ENCODE assay signal across 14 cellular contexts in genomic region chr5:181063514-181063913, GRCh38. TPM values are rescaled to one million over a fixed set of nuclear protein-coding genes. Genes with fewer than 3 reads are reported as not detected.
DNase-seq lines count a peak whose midpoint lies in the region; ATAC-seq and TF ChIP-seq lines count a peak whose summit lies in the region.
"Had no signal": no experiment of that assay in that cellular context is flagged by ENCODE, and none has a peak within 500 bp of the region (broad histone marks: within the 10 kb centered on the region; RNA-seq: fewer than 3 reads in every experiment).

No MANE protein-coding gene starts in this region.

- no peak for TF ChIP-seq CTCF in GM10266 (IDR thresholded peaks at IDR 0.05; ENCODE audit: control insufficient read depth, insufficient read depth, low read depth, missing control alignments)
- no peak for TF ChIP-seq CTCF in PC-3 (conservative IDR thresholded peaks at IDR 0.05; ENCODE audit: low read depth, low read length)
- TF ChIP-seq CTCF in esophagus muscularis mucosa (IDR thresholded peaks at IDR 0.05), result no peak

- TF ChIP-seq EP300 in esophagus muscularis mucosa (IDR thresholded peaks at IDR 0.05), result no peak

- CTCF ChIA-PET in PC-3 (lab: Charles Lee), result no interaction called here

- H3K9ac ChIP-seq in PC-3 (ENCODE audit: low read length), result no peak overlapping the region
- H3K9ac ChIP-seq: GM23248 had no signal

- H3K36me3 ChIP-seq in PC-3 (ENCODE audit: low read depth, low read length), result no peaks in the 10 kb centered on the region
- peaks cover 0 to 12% (median 0%) of the 10 kb centered on the region in 4 donors for H3K36me3 ChIP-seq in esophagus muscularis mucosa

- no peak overlapping the region for H3K4me3 ChIP-seq in PC-3 (ENCODE audit: low read length)
- H3K4me3 ChIP-seq in esophagus muscularis mucosa, result no peak overlapping the region
- H3K4me3 ChIP-seq: GM23248 had no signal

- H3K9me2 ChIP-seq in PC-3 (replicated peaks; ENCODE audit: low read length), result no peaks in the 10 kb centered on the region

- peak; percentile 6 for DNase-seq in DMS53 (lab: John Stamatoyannopoulos, UW)
- no peak for DNase-seq in DMS53 treated with DMSO at 0.1 percent for 48 hours (lab: John Stamatoyannopoulos, UW; ENCODE audit: unreplicated experiment)
- peak; percentile 2 for DNase-seq in GM10266 (ENCODE audit: extremely low spot score)
- DNase-seq in PC-3, result peak; percentile 58
- DNase-seq in esophagus muscularis mucosa (ENCODE audit: extremely low spot score), result peak; percentile 14
- DNase-seq in HK-2 (ENCODE audit: unreplicated experiment), result no peak
- DNase-seq in NCI-H2227 treated with DMSO at 0.1 percent for 48 hours (lab: John Stamatoyannopoulos, UW), result no peak
- no peak for DNase-seq in T1000 (lab: John Stamatoyannopoulos, UW)
- DNase-seq: Caco-2; CD8-positive, alpha-beta T cell; GM23248 had no signal

- no peak for TF ChIP-seq POLR2A in esophagus muscularis mucosa (IDR thresholded peaks at IDR 0.05; ENCODE audit: low read depth)

- H3K4me2 ChIP-seq in PC-3 (ENCODE audit: low read length), result no peak overlapping the region

- 82% methylated on average over 8 of the region's 8 CpGs for WGBS in esophagus muscularis mucosa

- BruUV-seq in PC-3 (replicated peaks; lab: Mats Ljungman, UMichigan), result no TSS peak

- H4K20me1 ChIP-seq in PC-3 (ENCODE audit: low read length), result no peaks in the 10 kb centered on the region

- no peaks in the 10 kb centered on the region for H3F3A ChIP-seq in PC-3 (ENCODE audit: low read length, unreplicated experiment)

- H2AFZ ChIP-seq in PC-3 (ENCODE audit: low read length), result no peak overlapping the region
- H2AFZ ChIP-seq: GM23248 had no signal

- intact Hi-C loops in PC-3 (cut with micrococcal nuclease), result no loop called here
- intact Hi-C loops in esophagus muscularis mucosa (cut with DNase I), result no loop called here

- H3K9me3 ChIP-seq in PC-3 (ENCODE audit: low read length) (no peaks in the 10 kb centered on the region), esophagus muscularis mucosa (no peaks in the 10 kb centered on the region)
- H3K9me3 ChIP-seq: Caco-2 had no signal

- H3K27me3 ChIP-seq in PC-3 (ENCODE audit: low read length) (no peaks in the 10 kb centered on the region), esophagus muscularis mucosa (peaks cover 0 to 90% (median 18%) of the 10 kb centered on the region in 4 donors)

- H3K4me1 ChIP-seq in PC-3 (ENCODE audit: insufficient read depth, low read length) (no peaks in the 10 kb centered on the region), esophagus muscularis mucosa (peaks cover 0 to 9% (median 8%) of the 10 kb centered on the region in 4 donors)
- H3K4me1 ChIP-seq: Caco-2 had no signal

- no peak overlapping the region for H3K27ac ChIP-seq in PC-3 (ENCODE audit: low read length)
- no peak overlapping the region for H3K27ac ChIP-seq in esophagus muscularis mucosa (replicated peaks in 1 of 4)
- H3K27ac ChIP-seq: 22Rv1, GM23248 had no signal

- no peaks in the 10 kb centered on the region for H3K79me2 ChIP-seq in PC-3 (ENCODE audit: low read length)

- no peak; the same call in 1 of the 2 replicates for ATAC-seq in PC-3
- ATAC-seq: CD8-positive, alpha-beta T cell; HCT116 had no signal

- POLR2A ChIA-PET in PC-3 (lab: Charles Lee; ENCODE audit: unreplicated experiment), result no interaction called here

RNA-seq across cellular contexts. Expression of gene BTNL9, which starts 23.4 kb away (rescaled TPM):
- total RNA-seq in PC-3 (2014; rRNA removed) (11.5 and 15.4 TPM in 2 replicates), esophagus muscularis mucosa (10 to 100 TPM in 2 of 4 donors, 1 to 10 TPM in 2; 9.1 to 30.6 (median 15.0) TPM)
- total RNA-seq: A673; CD8-positive, alpha-beta T cell; GM23248 had no signal

Comparison
In these comparisons a context has a peak if more than half of its experiments do, and no peak if none do; other contexts are left out.
1. DNase-seq: peak in DMS53 (single experiment), GM10266 (single experiment), PC-3 (single experiment) and esophagus muscularis mucosa (single experiment); none in DMS53 treated with DMSO at 0.1 percent for 48 hours (single experiment), HK-2 (single experiment), NCI-H2227 treated with DMSO at 0.1 percent for 48 hours (single experiment) and T1000 (single experiment).